Comparison of ENCODE assay signal across 9 cellular contexts in genomic region chr4:40289366-40290188, GRCh38. TPM values are rescaled to one million over a fixed set of nuclear protein-coding genes. Genes with fewer than 3 reads are reported as not detected.
DNase-seq lines count a peak whose midpoint lies in the region; ATAC-seq and TF ChIP-seq lines count a peak whose summit lies in the region.
"Had no signal": no experiment of that assay in that cellular context is flagged by ENCODE, and none has a peak within 500 bp of the region (broad histone marks: within the 10 kb centered on the region; RNA-seq: fewer than 3 reads in every experiment).

No MANE protein-coding gene starts in this region.

- H3K4me1 Mint-ChIP-seq in T-helper 1 cell treated with Interleukin-12 subunit alpha and Interleukin-12 subunit beta and Interleukin-4 antibody, amounts not matched to agents 30 μg/mL and 1 μg/mL, for 36 hours (ENCODE audit: low read depth): peaks cover 42% of the 10 kb centered on the region

- H3K36me3 ChIP-seq in tibial nerve: no peaks in the 10 kb centered on the region

- peak overlapping the region; percentile 78 for H3K27ac Mint-ChIP-seq in T-helper 1 cell treated with Interleukin-12 subunit alpha and Interleukin-12 subunit beta and Interleukin-4 antibody, amounts not matched to agents 30 μg/mL and 1 μg/mL, for 36 hours

- peaks cover 3% of the 10 kb centered on the region for H3K9me3 Mint-ChIP-seq in T-helper 1 cell treated with Interleukin-12 subunit alpha and Interleukin-12 subunit beta and Interleukin-4 antibody, amounts not matched to agents 30 μg/mL and 1 μg/mL, for 36 hours

- H3K4me1 ChIP-seq in tibial nerve: no peaks in the 10 kb centered on the region

- WGBS in tibial nerve, 2 donors: 56 to 64% methylated on average over 7 of the region's 7 CpGs

- peak; percentile 23 for DNase-seq in GF-D8 (lab: John Stamatoyannopoulos, UW)
- peak; percentile 43 for DNase-seq in mucosa of gallbladder (ENCODE audit: low spot score)
- DNase-seq in NCI-H1092 (lab: John Stamatoyannopoulos, UW): no peak
- DNase-seq in tibial nerve (ENCODE audit: low spot score in 2 of 2): no peak
- no peak for DNase-seq in nucleus accumbens (lab: John Stamatoyannopoulos, UW)
- DNase-seq in NCI-H187 (lab: John Stamatoyannopoulos, UW): no peak

- TF ChIP-seq EP300 in tibial nerve (IDR thresholded peaks at IDR 0.05): no peak

- no peaks in the 10 kb centered on the region for H3K27me3 ChIP-seq in tibial nerve

- no peaks in the 10 kb centered on the region for H3K27me3 Mint-ChIP-seq in T-helper 1 cell treated with Interleukin-12 subunit alpha and Interleukin-12 subunit beta and Interleukin-4 antibody, amounts not matched to agents 30 μg/mL and 1 μg/mL, for 36 hours (ENCODE audit: low read depth)

- H3K4me3 ChIP-seq in tibial nerve: no peak overlapping the region

- peaks cover 7% of the 10 kb centered on the region for H3K36me3 Mint-ChIP-seq in T-helper 1 cell treated with Interleukin-12 subunit alpha and Interleukin-12 subunit beta and Interleukin-4 antibody, amounts not matched to agents 30 μg/mL and 1 μg/mL, for 36 hours (ENCODE audit: low read depth)

- TF ChIP-seq POLR2A in tibial nerve (IDR thresholded peaks at IDR 0.05): no peak

- TF ChIP-seq CTCF in tibial nerve (IDR thresholded peaks at IDR 0.05): no peak

- no peak overlapping the region for H3K27ac ChIP-seq in tibial nerve

- H3K4me3 Mint-ChIP-seq in T-helper 1 cell treated with Interleukin-12 subunit alpha and Interleukin-12 subunit beta and Interleukin-4 antibody, amounts not matched to agents 30 μg/mL and 1 μg/mL, for 36 hours: peak overlapping the region; percentile 61

- peak; percentile 47 for ATAC-seq in HG03108 (IDR thresholded peaks at IDR 0.05; ENCODE audit: unreplicated experiment)

- H3K9me3 ChIP-seq in tibial nerve: no peaks in the 10 kb centered on the region

RNA-seq across cellular contexts. Expression of gene CHRNA9, which starts 45.6 kb away (rescaled TPM):
- total RNA-seq in mucosa of gallbladder (not detected), tibial nerve (not detected)
- total RNA-seq: fibroblast of villous mesenchyme had no signal

Comparison
In these comparisons a context has a peak if more than half of its experiments do, and no peak if none do; other contexts are left out.
1. DNase-seq: peak in GF-D8 (single experiment) and mucosa of gallbladder (single experiment); none in NCI-H1092 (single experiment), tibial nerve (0 of 2), nucleus accumbens (0 of 56) and NCI-H187 (0 of 2).